ENCODE assay signal across 22 cellular contexts in genomic region chrX:19876962-19877361, GRCh38.
"Had no signal": no experiment of that assay in that cellular context is flagged by ENCODE, and none has a peak within 500 bp of the region (broad histone marks: within the 10 kb centered on the region; RNA-seq: fewer than 3 reads in every experiment).

No MANE protein-coding gene starts in this region.

- DNase-seq: activated CD4-positive, alpha-beta memory T cell treated with anti-CD3 and anti-CD28 coated beads for 36 hours; activated CD4-positive, alpha-beta T cell treated with anti-CD3 and anti-CD28 coated beads for 36 hours; activated CD8-positive, alpha-beta memory T cell treated with anti-CD3 and anti-CD28 coated beads, Interleukin-2, amount 10 ng/mL, durations not matched to agents 7 days and 5 days; activated naive CD4-positive, alpha-beta T cell treated with anti-CD3 and anti-CD28 coated beads, Interleukin-2, amount 10 ng/mL, durations not matched to agents 7 days and 5 days; activated T-cell treated with anti-CD3 and anti-CD28 coated beads, Interleukin-2, amount 50 U/mL, for 1 hour; hippocampal formation; kidney; left lung; mesenchymal stem cell; nephron progenitor cell; right cardiac atrium; stimulated activated CD4-positive, alpha-beta T cell treated with anti-CD3 and anti-CD28 coated beads, Interleukin-4, amount 100 ng/mL, for 24 hours; stimulated activated naive CD4-positive, alpha-beta T cell treated with Interleukin-2 at 50 U/mL for 16 hours; T-helper 1 cell; T1000 had no signal

- H3K27me3 ChIP-seq: cardiac muscle cell, left lung, suprapubic skin had no signal

- H3K27ac Mint-ChIP-seq: activated CD4-positive, alpha-beta memory T cell treated with anti-CD3 and anti-CD28 coated beads for 36 hours; activated CD4-positive, alpha-beta T cell treated with anti-CD3 and anti-CD28 coated beads for 36 hours; activated naive CD4-positive, alpha-beta T cell treated with anti-CD3 and anti-CD28 coated beads, Interleukin-2, amount 10 ng/mL, durations not matched to agents 7 days and 5 days; nephron progenitor cell; progenitor cell of endocrine pancreas; type B pancreatic cell had no signal

- H3K36me3 ChIP-seq: cardiac muscle cell, left lung, suprapubic skin had no signal

- H3K9me3 Mint-ChIP-seq: activated CD4-positive, alpha-beta memory T cell treated with anti-CD3 and anti-CD28 coated beads for 36 hours; activated naive CD4-positive, alpha-beta T cell treated with anti-CD3 and anti-CD28 coated beads, Interleukin-2, amount 10 ng/mL, durations not matched to agents 7 days and 5 days had no signal

- H3K27me3 Mint-ChIP-seq: activated CD4-positive, alpha-beta memory T cell treated with anti-CD3 and anti-CD28 coated beads for 36 hours; activated CD4-positive, alpha-beta T cell treated with anti-CD3 and anti-CD28 coated beads for 36 hours; activated CD8-positive, alpha-beta memory T cell treated with anti-CD3 and anti-CD28 coated beads, Interleukin-2, amount 10 ng/mL, durations not matched to agents 7 days and 5 days; activated naive CD4-positive, alpha-beta T cell treated with anti-CD3 and anti-CD28 coated beads, Interleukin-2, amount 10 ng/mL, durations not matched to agents 7 days and 5 days; progenitor cell of endocrine pancreas; type B pancreatic cell had no signal

- H3K4me3 ChIP-seq: cardiac muscle cell, left lung, skin epidermis, suprapubic skin had no signal

- H3K4me1 ChIP-seq: suprapubic skin had no signal

- H3K27ac ChIP-seq: cardiac muscle cell, left lung, skin epidermis, suprapubic skin, VCaP had no signal

- ATAC-seq: activated CD4-positive, alpha-beta T cell treated with anti-CD3 and anti-CD28 coated beads for 36 hours; activated CD8-positive, alpha-beta memory T cell treated with anti-CD3 and anti-CD28 coated beads, Interleukin-2, amount 10 ng/mL, durations not matched to agents 7 days and 5 days; left lung; right cardiac atrium had no signal

- H3K4me3 Mint-ChIP-seq: activated CD4-positive, alpha-beta memory T cell treated with anti-CD3 and anti-CD28 coated beads for 36 hours; activated CD4-positive, alpha-beta T cell treated with anti-CD3 and anti-CD28 coated beads for 36 hours; activated CD8-positive, alpha-beta memory T cell treated with anti-CD3 and anti-CD28 coated beads, Interleukin-2, amount 10 ng/mL, durations not matched to agents 7 days and 5 days; activated naive CD4-positive, alpha-beta T cell treated with anti-CD3 and anti-CD28 coated beads, Interleukin-2, amount 10 ng/mL, durations not matched to agents 7 days and 5 days; nephron progenitor cell; type B pancreatic cell had no signal

- FAIRE-seq: endometrium, kidney had no signal

- H3K9me3 ChIP-seq: left lung, suprapubic skin had no signal

- H3K36me3 Mint-ChIP-seq: activated CD4-positive, alpha-beta memory T cell treated with anti-CD3 and anti-CD28 coated beads for 36 hours; type B pancreatic cell had no signal
